In genomic region chr16:53084736-53085538, GRCh38 we compare ENCODE assay signal across 11 cellular contexts. TPM values are rescaled to one million over a fixed set of nuclear protein-coding genes. Genes with fewer than 3 reads are reported as not detected.
DNase-seq lines count a peak whose midpoint lies in the region; ATAC-seq and TF ChIP-seq lines count a peak whose summit lies in the region.
"Had no signal": no experiment of that assay in that cellular context is flagged by ENCODE, and none has a peak within 500 bp of the region (broad histone marks: within the 10 kb centered on the region; RNA-seq: fewer than 3 reads in every experiment).

No MANE protein-coding gene starts in this region.

- H3K4me1 Mint-ChIP-seq in GM23338, result peaks cover 60% of the 10 kb centered on the region
- H3K4me1 Mint-ChIP-seq in MCF 10A (ENCODE audit: insufficient read depth, unreplicated experiment), result peaks cover 55% of the 10 kb centered on the region

- H3K79me2 ChIP-seq in GM23338 (replicated peaks; ENCODE audit: insufficient read depth), result peaks cover 17% of the 10 kb centered on the region

- POLR2A ChIA-PET in MCF 10A (lab: Yijun Ruan, JAX), result interaction anchor here (0.6 to 9.9 kb wide), 10 partner anchors 15 to 523 kb away, joined by 3 to 100 read pairs (median 4); partner anchors contain the start of genes CHD9 and CHD9NB

- H3K27ac Mint-ChIP-seq in GM23338 (no peak overlapping the region), MCF 10A (ENCODE audit: low read depth, unreplicated experiment) (peak overlapping the region; percentile 98)
- H3K27ac Mint-ChIP-seq: CD4-positive, alpha-beta T cell had no signal

- H3K27me3 ChIP-seq in GM23338 (ENCODE audit: insufficient read depth), result no peaks in the 10 kb centered on the region
- no peaks in the 10 kb centered on the region for H3K27me3 ChIP-seq in lung (ENCODE audit: control insufficient read depth, insufficient read depth)
- H3K27me3 ChIP-seq in spleen (replicated peaks in 1 of 7), result no peaks in the 10 kb centered on the region

- TF ChIP-seq CTCF in GM23338 (conservative IDR thresholded peaks at IDR 0.05; ENCODE audit: low read depth in 2 of 2), result no peak
- no peak for TF ChIP-seq CTCF in MCF 10A (IDR thresholded peaks at IDR 0.05; ENCODE audit: unreplicated experiment)
- no peak for TF ChIP-seq CTCF in lung (IDR thresholded peaks at IDR 0.05; ENCODE audit: control extremely low read depth, extremely low read depth)
- no peak for TF ChIP-seq CTCF in spleen (IDR thresholded peaks at IDR 0.05 in 8 of 11, conservative IDR thresholded peaks at IDR 0.05 in 3 of 11)

- H3K27ac ChIP-seq in GM23338 (ENCODE audit: low read depth), result no peak overlapping the region
- H3K27ac ChIP-seq in lung (ENCODE audit: low read depth in 1 of 2, low read length in 1 of 2), result peak overlapping the region; percentile 62 to 73
- H3K27ac ChIP-seq in spleen, result peak overlapping the region in 6 of 8 donors; percentile 21 to 56 (median 36)

- CTCF ChIA-PET in MCF 10A (lab: Yijun Ruan, JAX), result interaction anchor here (0.6 to 5.8 kb wide), 6 partner anchors 11 to 1083 kb away, joined by 3 to 34 read pairs (median 6); partner anchors contain the start of gene CHD9

- no peaks in the 10 kb centered on the region for H3F3A ChIP-seq in GM23338 (replicated peaks; ENCODE audit: low read depth)

- DNase-seq in GM23338 (ENCODE audit: low spot score), result no peak
- DNase-seq in MCF 10A (ENCODE audit: unreplicated experiment), result no peak
- no peak for DNase-seq in lung (ENCODE audit: low spot score)
- no peak for DNase-seq in spleen
- DNase-seq in activated naive CD4-positive, alpha-beta T cell treated with Interleukin-2 at 50 U/mL for 16 hours, result no peak
- no peak for DNase-seq in cerebellar nuclear complex (lab: John Stamatoyannopoulos, UW)
- no peak for DNase-seq in activated CD8-positive, alpha-beta memory T cell treated with anti-CD3 and anti-CD28 coated beads, Interleukin-2, amount 50 U/mL, for 48 hours
- DNase-seq: amniotic stem cell; CD4-positive, alpha-beta T cell; T-helper 9 cell had no signal

- H3K4me1 ChIP-seq in GM23338 (ENCODE audit: insufficient read depth) (peaks cover 52% of the 10 kb centered on the region), lung (ENCODE audit: control insufficient read depth in 2 of 2, insufficient read depth in 2 of 2, low read length in 2 of 2) (peaks cover 11 to 22% of the 10 kb centered on the region in 2 donors), spleen (peaks cover 0 to 52% (median 32%) of the 10 kb centered on the region in 6 donors)

- no peak for TF ChIP-seq POLR2A in spleen (IDR thresholded peaks at IDR 0.05)

- H2AFZ ChIP-seq in GM23338, result no peak overlapping the region

- H3K4me3 ChIP-seq in GM23338 (no peak overlapping the region), lung (no peak overlapping the region), spleen (no peak overlapping the region)

- H3K9me2 ChIP-seq in GM23338 (ENCODE audit: insufficient read depth), result no peaks in the 10 kb centered on the region

- ATAC-seq in GM23338, result no peak
- no peak for ATAC-seq in lung (ENCODE audit: insufficient read depth, low FRiP score)
- ATAC-seq in HG03108 (IDR thresholded peaks at IDR 0.05; ENCODE audit: unreplicated experiment), result no peak

- H4K20me1 ChIP-seq in GM23338 (replicated peaks; ENCODE audit: insufficient read depth), result no peaks in the 10 kb centered on the region

- H3K27me3 Mint-ChIP-seq in GM23338 (ENCODE audit: insufficient read depth, low read depth, poor library complexity) (peaks cover 11% of the 10 kb centered on the region), MCF 10A (ENCODE audit: insufficient read depth, unreplicated experiment) (no peaks in the 10 kb centered on the region)
- H3K27me3 Mint-ChIP-seq: CD4-positive, alpha-beta T cell had no signal

- WGBS in lung, 2 donors, result 85 to 88% methylated on average over 9 of the region's 9 CpGs
- 88 to 94% (median 93%) methylated on average over 9 of the region's 9 CpGs for WGBS in spleen, 5 donors

- no peaks in the 10 kb centered on the region for H3K9me3 ChIP-seq in lung (ENCODE audit: control insufficient read depth in 2 of 2, insufficient read depth in 1 of 2, low read length in 1 of 2)
- no peaks in the 10 kb centered on the region for H3K9me3 ChIP-seq in spleen

- intact Hi-C loops in MCF 10A (cut with micrococcal nuclease) (loop anchor here (2.0 kb wide), 1 partner anchor 14 kb away; no protein-coding TSS in a partner anchor), spleen (cut with DNase I; ENCODE audit: low total_unique reads) (no loop called here)

- H3K4me3 Mint-ChIP-seq in GM23338 (no peak overlapping the region), MCF 10A (ENCODE audit: unreplicated experiment) (peak overlapping the region; percentile 21)
- H3K4me3 Mint-ChIP-seq: CD4-positive, alpha-beta T cell had no signal

- no peaks in the 10 kb centered on the region for H3K36me3 ChIP-seq in GM23338 (ENCODE audit: insufficient read depth)
- no peaks in the 10 kb centered on the region for H3K36me3 ChIP-seq in lung (ENCODE audit: control insufficient read depth in 2 of 2, insufficient read depth in 2 of 2, low read length in 2 of 2)
- H3K36me3 ChIP-seq in spleen, result peaks cover 0 to 6% (median 0%) of the 10 kb centered on the region in 6 donors

- no peaks in the 10 kb centered on the region; the same call in none of the 3 replicates for H3K36me3 Mint-ChIP-seq in GM23338 (ENCODE audit: low read depth)
- H3K36me3 Mint-ChIP-seq in MCF 10A (ENCODE audit: insufficient read depth, unreplicated experiment), result peaks cover 23% of the 10 kb centered on the region

- BruUV-seq in MCF 10A (replicated peaks; lab: Mats Ljungman, UMichigan), result no TSS peak

- H3K4me2 ChIP-seq in GM23338, result peak overlapping the region; percentile 70

- H3K9me3 Mint-ChIP-seq in GM23338, result no peaks in the 10 kb centered on the region
- H3K9me3 Mint-ChIP-seq in MCF 10A (ENCODE audit: unreplicated experiment), result no peaks in the 10 kb centered on the region
- H3K9me3 Mint-ChIP-seq: CD4-positive, alpha-beta T cell had no signal

RNA-seq across cellular contexts. Expression of gene CHD9, which starts 30.1 kb away (rescaled TPM):
- 18.8 and 21.9 TPM in 2 replicates for total RNA-seq in GM23338 (2014; rRNA removed; shearing (Covaris generic))
- polyA plus RNA-seq in GM23338 (2016; fragmentation: Nextera tagmentation; extraction: Ambion mirVana) (32.4 and 46.6 TPM in 2 replicates), lung (10 to 100 TPM; 12.7 to 21.1 TPM), spleen (10 to 100 TPM; 16.7 to 19.0 (median 17.6) TPM)
- total RNA-seq in MCF 10A (2022) (62.8 and 62.9 TPM in 2 replicates), lung (100 to 1,000 TPM in 1 of 2 donors, 10 to 100 TPM in 1; 57.7 to 138 TPM), spleen (10 to 100 TPM; 63.4 to 93.3 (median 77.6) TPM)

RNA-seq across cellular contexts. Expression of gene CHD9NB, which starts 32.2 kb away (rescaled TPM):
- 4.2 and 4.5 TPM in 2 replicates for total RNA-seq in GM23338 (2014; rRNA removed; shearing (Covaris generic))
- polyA plus RNA-seq in GM23338 (2016; fragmentation: Nextera tagmentation; extraction: Ambion mirVana), result 1.5 and 1.7 TPM in 2 replicates
- total RNA-seq in MCF 10A (2022), result 2.4 and 2.9 TPM in 2 replicates
- 10 to 100 TPM; 33.0 to 34.8 TPM for total RNA-seq in lung
- polyA plus RNA-seq in lung, result 10 to 100 TPM; 19.8 to 26.8 TPM
- under 1 TPM in 1 of 7 donors, not detected in 6; 0.27 TPM for total RNA-seq in spleen
- polyA plus RNA-seq in spleen, result under 1 TPM in 1 of 3 donors, not detected in 2; 0.10 TPM
- total RNA-seq: CD4-positive, alpha-beta T cell had no signal
